In the genomic region with DNA sequence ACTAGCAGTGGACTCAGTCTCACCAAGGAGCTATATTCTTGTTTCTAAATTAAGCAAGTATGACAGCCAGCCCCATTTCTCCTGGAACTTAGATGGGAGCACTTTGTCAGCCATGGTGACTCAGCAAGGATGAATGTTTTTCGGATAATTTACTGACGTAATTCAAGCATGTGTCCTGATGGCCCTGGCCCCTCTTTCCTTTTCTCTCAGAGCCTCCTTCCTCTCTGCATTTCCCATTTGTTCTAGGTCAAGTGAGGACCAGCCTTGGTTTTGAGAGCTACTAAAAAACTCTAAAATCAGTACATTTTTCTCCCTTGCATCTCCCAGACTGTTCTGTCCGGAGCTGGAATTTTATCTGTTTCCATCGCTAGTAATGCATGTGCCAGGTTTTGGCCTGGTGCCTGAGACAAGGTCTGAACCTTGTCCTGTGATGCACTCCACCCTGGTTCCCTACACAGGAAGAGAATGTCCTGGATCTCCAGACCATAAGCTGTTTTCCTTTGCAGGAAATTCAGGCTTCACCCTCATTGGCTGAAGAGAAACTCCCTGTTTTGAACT, we compare ENCODE assay signal across 10 cellular contexts.
DNase-seq lines count a peak whose midpoint lies in the region; ATAC-seq, FAIRE-seq and TF ChIP-seq lines count a peak whose summit lies in the region.
"Had no signal": no experiment of that assay in that cellular context is flagged by ENCODE, and none has a peak within 500 bp of the region (broad histone marks: within the 10 kb centered on the region; RNA-seq: fewer than 3 reads in every experiment).

No MANE protein-coding gene starts in this region.

- H3K27ac ChIP-seq in caudate nucleus (ENCODE audit: low read depth, low read length) (peak overlapping the region; percentile 19), layer of hippocampus (ENCODE audit: low read depth, low read length) (peak overlapping the region; percentile 8), temporal lobe (ENCODE audit: low read depth, low read length) (peak overlapping the region; percentile 77)

- no peak for TF ChIP-seq POLR2A in GM12892 (IDR thresholded peaks at IDR 0.05; ENCODE audit: low read depth, low read length)

- DNase-seq in HT-29 (ENCODE audit: low spot score) (peak; percentile 82), caudate nucleus (lab: John Stamatoyannopoulos, UW) (peak in 3 of 61 donors; percentile 10 to 24 (median 20)), GM12892 (ENCODE audit: insufficient read length) (no peak), NCI-H524 (lab: John Stamatoyannopoulos, UW) (no peak)
- DNase-seq: activated CD4-positive, alpha-beta T cell treated with anti-CD3 and anti-CD28 coated beads for 1 hour; effector CD8-positive, alpha-beta T cell had no signal

- ATAC-seq in GM21528 (IDR thresholded peaks at IDR 0.05; ENCODE audit: low FRiP score, unreplicated experiment) (no peak), GM19023 (IDR thresholded peaks at IDR 0.05; ENCODE audit: unreplicated experiment) (no peak)

- FAIRE-seq in GM12892 (lab: Jason Lieb, UNC), result no peak

- no peaks in the 10 kb centered on the region for H3K27me3 ChIP-seq in layer of hippocampus (ENCODE audit: control insufficient read depth, insufficient read depth, low read length)

Comparison
In these comparisons a context has a peak if more than half of its experiments do, and no peak if none do; other contexts are left out.
1. H3K27ac ChIP-seq: peak in every context shown above with its lines; median percentile 77 in temporal lobe; 19 in caudate nucleus; 8 in layer of hippocampus.